Comparison of ENCODE assay signal across 8 cellular contexts in the genomic region with DNA sequence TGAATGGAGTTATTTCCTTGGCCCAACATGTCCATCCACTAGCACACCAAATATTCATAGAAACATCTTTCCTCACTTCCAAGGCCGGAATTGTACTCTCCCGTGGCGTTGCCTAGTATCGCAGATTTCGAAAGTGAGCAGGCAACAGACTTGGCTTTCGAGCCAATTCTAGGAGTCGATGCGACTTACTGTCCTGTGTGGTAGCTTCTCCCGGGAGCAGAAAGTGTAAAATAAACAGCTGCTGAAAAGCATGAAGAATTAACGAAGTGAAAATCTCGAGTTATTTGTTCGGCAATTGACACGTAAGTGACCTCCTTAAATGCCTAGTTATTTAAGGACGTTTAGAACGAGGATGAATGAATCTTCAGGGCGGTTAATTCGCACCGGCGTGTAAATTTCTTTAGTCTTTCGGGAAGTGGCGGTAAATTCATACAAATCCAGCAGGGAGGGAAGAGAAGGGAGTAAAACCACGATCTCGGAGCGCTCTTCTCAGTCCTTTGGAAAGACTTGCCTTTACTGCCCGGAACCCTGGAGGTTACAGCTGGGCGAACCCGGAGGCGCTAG. TPM values are rescaled to one million over a fixed set of nuclear protein-coding genes. Genes with fewer than 3 reads are reported as not detected.
DNase-seq lines count a peak whose midpoint lies in the region; ATAC-seq, FAIRE-seq and TF ChIP-seq lines count a peak whose summit lies in the region.

No MANE protein-coding gene starts in this region.

- DNase-seq in GM06990 (ENCODE audit: extremely low read depth, insufficient read length) (no peak), HTR-8/SVneo (ENCODE audit: insufficient read length, low spot score) (peak; percentile 32), esophagus muscularis mucosa (ENCODE audit: extremely low spot score) (no peak), upper lobe of right lung (no peak), GM13977 (ENCODE audit: low spot score) (no peak)

- TF ChIP-seq EP300 in esophagus muscularis mucosa (IDR thresholded peaks at IDR 0.05): no peak

- FAIRE-seq in HTR-8/SVneo (lab: Jason Lieb, UNC): no peak

- H3K27me3 ChIP-seq in GM06990 (replicated peaks; ENCODE audit: control insufficient read depth, insufficient read depth, low read length): no peaks in the 10 kb centered on the region; the same call in 1 of the 2 replicates
- H3K27me3 ChIP-seq in esophagus muscularis mucosa: no peaks in the 10 kb centered on the region
- no peaks in the 10 kb centered on the region for H3K27me3 ChIP-seq in mucosa of stomach (ENCODE audit: control insufficient read depth, insufficient read depth, low read length)
- H3K27me3 ChIP-seq in upper lobe of right lung: no peaks in the 10 kb centered on the region

- H3K4me3 ChIP-seq in GM06990 (replicated peaks; ENCODE audit: low read depth, low read length) (peak overlapping the region; percentile 49), esophagus muscularis mucosa (peak overlapping the region; percentile 64 to 96 (median 88)), mucosa of stomach (ENCODE audit: low read length) (peak overlapping the region; percentile 65), upper lobe of right lung (peak overlapping the region; percentile 79)

- H3K27ac ChIP-seq in VCaP (peak overlapping the region; percentile 42), esophagus muscularis mucosa (replicated peaks in 1 of 4) (peak overlapping the region; percentile 79 to 95 (median 95)), upper lobe of right lung (peak overlapping the region; percentile 85)

- H3K4me1 ChIP-seq in esophagus muscularis mucosa (peaks cover 13 to 36% (median 30%) of the 10 kb centered on the region in 4 donors), mucosa of stomach (ENCODE audit: control insufficient read depth, insufficient read depth, low read length) (peaks cover 10% of the 10 kb centered on the region), upper lobe of right lung (peaks cover 20% of the 10 kb centered on the region)

- ATAC-seq in upper lobe of right lung (peak; percentile 5), HG02588 (IDR thresholded peaks at IDR 0.05; ENCODE audit: unreplicated experiment) (no peak)

- peak; percentile 17 for TF ChIP-seq POLR2A in esophagus muscularis mucosa (IDR thresholded peaks at IDR 0.05; ENCODE audit: low read depth)

- intact Hi-C loops in esophagus muscularis mucosa (cut with DNase I): loop anchor here (5.0 kb wide), 6 partner anchors 62 to 412 kb away; no protein-coding TSS in a partner anchor
- intact Hi-C loops in upper lobe of right lung (cut with DNase I): no loop called here

- under 1% methylated on average over 28 of the region's 28 CpGs for WGBS in esophagus muscularis mucosa

- in situ Hi-C loops in GM13977 (cut with MboI; ENCODE audit: low pct_unique_long_range_greater_than_20kb, low sequenced_read_pairs, unreplicated experiment): no loop called here

- no peaks in the 10 kb centered on the region for H3K9me3 ChIP-seq in esophagus muscularis mucosa
- H3K9me3 ChIP-seq in mucosa of stomach (ENCODE audit: control insufficient read depth, low read length): no peaks in the 10 kb centered on the region
- no peaks in the 10 kb centered on the region for H3K9me3 ChIP-seq in upper lobe of right lung

- TF ChIP-seq CTCF in GM06990 (IDR thresholded peaks at IDR 0.05; ENCODE audit: insufficient read depth, low read length, poor library complexity, severe bottlenecking) (no peak), VCaP (conservative IDR thresholded peaks at IDR 0.05) (no peak), esophagus muscularis mucosa (IDR thresholded peaks at IDR 0.05) (no peak), upper lobe of right lung (IDR thresholded peaks at IDR 0.05) (no peak), GM13977 (IDR thresholded peaks at IDR 0.05; ENCODE audit: extremely low read depth, insufficient read depth, missing control alignments) (no peak)

- H3K36me3 ChIP-seq in GM06990 (ENCODE audit: control insufficient read depth, insufficient read depth, low read length) (no peaks in the 10 kb centered on the region), esophagus muscularis mucosa (no peaks in the 10 kb centered on the region), mucosa of stomach (ENCODE audit: control insufficient read depth, insufficient read depth, low read length) (no peaks in the 10 kb centered on the region), upper lobe of right lung (no peaks in the 10 kb centered on the region)

- H3K9ac ChIP-seq in mucosa of stomach (ENCODE audit: low read length): peak overlapping the region; percentile 67

RNA-seq across cellular contexts. Expression of gene PCSK5, which starts 0.4 kb away (rescaled TPM):
- total RNA-seq in esophagus muscularis mucosa (10 to 100 TPM; 22.0 to 37.4 (median 27.8) TPM), upper lobe of right lung (18.1 TPM)

Comparison
In these comparisons a context has a peak if more than half of its experiments do, and no peak if none do; other contexts are left out.
1. H3K27ac ChIP-seq: peak in every context shown above with its lines; median percentile 95 in esophagus muscularis mucosa; 85 in upper lobe of right lung; 42 in VCaP.